Comparison of ENCODE assay signal across 8 cellular contexts in genomic region chr11:17598700-17599459, GRCh38.
DNase-seq lines count a peak whose midpoint lies in the region; ATAC-seq lines count a peak whose summit lies in the region.

No MANE protein-coding gene starts in this region.

- no peak overlapping the region for H3K4me3 Mint-ChIP-seq in memory B cell

- no peaks in the 10 kb centered on the region for H3K36me3 Mint-ChIP-seq in memory B cell

- ATAC-seq in GM18867 (IDR thresholded peaks at IDR 0.05; ENCODE audit: unreplicated experiment), result peak; percentile 93
- ATAC-seq in HG03103 (IDR thresholded peaks at IDR 0.05; ENCODE audit: low read depth, unreplicated experiment), result peak; percentile 84
- ATAC-seq in memory B cell (ENCODE audit: low read depth), result peak; percentile 69

- H3K9me3 Mint-ChIP-seq in memory B cell, result peaks cover 1% of the 10 kb centered on the region

- peaks cover 9% of the 10 kb centered on the region for H3K27me3 Mint-ChIP-seq in memory B cell

- H3K27ac Mint-ChIP-seq in memory B cell, result no peak overlapping the region

- H3K4me1 Mint-ChIP-seq in memory B cell, result peaks cover 2% of the 10 kb centered on the region

- DNase-seq in AG20443 (ENCODE audit: low spot score) (peak; percentile 87), NCI-H345 (lab: John Stamatoyannopoulos, UW) (peak; percentile 72), memory B cell (ENCODE audit: low spot score in 2 of 2) (peak; percentile 35 to 66)
- peak; percentile 81 for DNase-seq in activated CD4-positive, alpha-beta T cell treated with anti-CD3 and anti-CD28 coated beads, Interleukin-2, amount 50 U/mL, for 48 hours
- peak; percentile 37 for DNase-seq in effector CD8-positive, alpha-beta T cell (lab: John Stamatoyannopoulos, UW)
- DNase-seq in stimulated activated CD8-positive, alpha-beta memory T cell treated with anti-CD3 and anti-CD28 coated beads, Interleukin-15, amount 100 ng/mL, for 1 hour (ENCODE audit: low read depth), result peak; percentile 46

Comparison
In these comparisons a context has a peak if more than half of its experiments do, and no peak if none do; other contexts are left out.
1. Peak in every context shown above with its lines: DNase-seq and ATAC-seq.
2. DNase-seq: peak in every context shown above with its lines; median percentile 87 in AG20443; 81 in activated CD4-positive, alpha-beta T cell treated with anti-CD3 and anti-CD28 coated beads, Interleukin-2, amount 50 U/mL, for 48 hours; 72 in NCI-H345; 50 in memory B cell; 46 in stimulated activated CD8-positive, alpha-beta memory T cell treated with anti-CD3 and anti-CD28 coated beads, Interleukin-15, amount 100 ng/mL, for 1 hour; 37 in effector CD8-positive, alpha-beta T cell.